13 cellular contexts compared by ENCODE assay signal in the genomic region with DNA sequence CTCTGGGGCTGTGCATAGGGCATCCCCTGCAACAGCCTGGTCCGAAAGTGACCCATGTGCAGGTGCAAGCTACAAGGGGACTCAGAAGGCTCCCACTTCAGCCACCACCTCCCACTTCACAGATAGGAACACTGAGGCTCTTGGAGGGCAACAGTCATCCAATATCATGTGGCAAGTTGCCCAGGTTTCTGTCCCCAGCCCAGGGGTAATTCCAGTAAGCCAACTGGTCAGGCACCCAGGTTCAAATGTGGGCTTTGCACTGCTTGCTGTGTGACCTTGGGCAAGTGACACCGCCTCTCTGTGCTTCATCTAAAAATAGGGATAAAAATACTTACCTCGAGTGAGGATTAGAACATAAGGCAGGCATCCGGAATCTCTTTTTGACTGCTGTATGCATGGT.
A peak's percentile ranks its signal among the peaks of the same experiment; 100 is the strongest.
DNase-seq lines count a peak whose midpoint lies in the region; ATAC-seq and TF ChIP-seq lines count a peak whose summit lies in the region.
"Had no signal": no experiment of that assay in that cellular context is flagged by ENCODE, and none has a peak within 500 bp of the region (broad histone marks: within the 10 kb centered on the region; RNA-seq: fewer than 3 reads in every experiment).

No MANE protein-coding gene starts in this region.

- no peaks in the 10 kb centered on the region for H3K79me1 ChIP-seq in IMR-90 (ENCODE audit: low read depth in 1 of 2, low read length in 2 of 2)

- CTCF ChIA-PET in IMR-90 (lab: Yijun Ruan, JAX) = no interaction called here

- peak overlapping the region; percentile 11 for H2BK20ac ChIP-seq in IMR-90 (ENCODE audit: low read depth, low read length)

- no peak overlapping the region for H2BK120ac ChIP-seq in IMR-90 (ENCODE audit: low read depth, low read length)

- TF ChIP-seq POLR2A in IMR-90 (IDR thresholded peaks at IDR 0.05; ENCODE audit: low read depth, low read length) = no peak
- no peak for TF ChIP-seq POLR2A in lower leg skin (IDR thresholded peaks at IDR 0.05)

- DNase-seq in right cardiac atrium (no peak), Right ventricle myocardium inferior (ENCODE audit: missing footprints) (no peak), IMR-90 (no peak), dorsolateral prefrontal cortex (no peak), lower leg skin (ENCODE audit: low spot score in 2 of 2) (no peak), caudate nucleus (lab: John Stamatoyannopoulos, UW) (no peak)
- DNase-seq: CD8-positive, alpha-beta T cell; COR-L47; DMS153; DMS79 treated with DMSO at 0.1 percent for 48 hours; GDM1; H9 had no signal

- H2AK9ac ChIP-seq in IMR-90 (replicated peaks; ENCODE audit: low read depth, low read length, poor library complexity) = no peak overlapping the region

- H3K36me3 ChIP-seq in IMR-90 (ENCODE audit: control insufficient read depth, insufficient read depth, low read length) = no peaks in the 10 kb centered on the region

- no peak overlapping the region for H3K4me2 ChIP-seq in IMR-90 (ENCODE audit: low read depth, low read length)

- H2BK15ac ChIP-seq in IMR-90 (ENCODE audit: low read depth, low read length) = peak overlapping the region; percentile 15; the same call in 1 of the 3 replicates

- BruUV-seq in IMR-90 (replicated peaks; lab: Mats Ljungman, UMichigan) = no TSS peak

- 0 out of 2 replicates have a peak overlapping the region, but pooled peaks have one; percentile 91 for H2AK5ac ChIP-seq in IMR-90 (ENCODE audit: low read depth, low read length)

- no peaks in the 10 kb centered on the region for H4K20me1 ChIP-seq in IMR-90 (ENCODE audit: insufficient read depth, low read length)

- ATAC-seq in right cardiac atrium (no peak), Right ventricle myocardium inferior (no peak), IMR-90 (ENCODE audit: low read depth) (no peak), GM21717 (IDR thresholded peaks at IDR 0.05; ENCODE audit: unreplicated experiment) (no peak)
- ATAC-seq: CD8-positive, alpha-beta T cell had no signal

- 0 out of 2 replicates have a peak overlapping the region, but pooled peaks have one; percentile 1 for H3K4ac ChIP-seq in IMR-90 (ENCODE audit: low read depth, low read length)

- intact Hi-C loops in right cardiac atrium (cut with DNase I) = no loop called here
- intact Hi-C loops in Right ventricle myocardium inferior (cut with DNase I) = no loop called here
- intact Hi-C loops in IMR-90 (cut with micrococcal nuclease) = no loop called here
- intact Hi-C loops in dorsolateral prefrontal cortex (cut with DNase I) = no loop called here
- intact Hi-C loops in lower leg skin (cut with DNase I; ENCODE audit: low total_unique reads) = no loop called here

- H4K5ac ChIP-seq in IMR-90 (ENCODE audit: low read depth, low read length) = no peak overlapping the region

- no peak overlapping the region for H2AFZ ChIP-seq in IMR-90 (replicated peaks; ENCODE audit: low read length, poor library complexity)

- H3K56ac ChIP-seq in IMR-90 (ENCODE audit: extremely low read depth, insufficient read depth, low read length) = no peak overlapping the region

- no peak overlapping the region for H3K18ac ChIP-seq in IMR-90 (ENCODE audit: low read depth, low read length)

- no peak overlapping the region for H2BK5ac ChIP-seq in IMR-90 (ENCODE audit: low read depth, low read length, poor library complexity, severe bottlenecking)

- H3K27me3 ChIP-seq in right cardiac atrium (ENCODE audit: control insufficient read depth, insufficient read depth) = no peaks in the 10 kb centered on the region
- no peaks in the 10 kb centered on the region for H3K27me3 ChIP-seq in IMR-90 (ENCODE audit: control insufficient read depth, insufficient read depth, low read length)
- H3K27me3 ChIP-seq in dorsolateral prefrontal cortex = no peaks in the 10 kb centered on the region

- H4K91ac ChIP-seq in IMR-90 (ENCODE audit: insufficient read depth, low read depth, low read length) = peak overlapping the region; percentile 78; the same call in 1 of the 2 replicates

- POLR2A ChIA-PET in IMR-90 (lab: Charles Lee; ENCODE audit: unreplicated experiment) = no interaction called here

- H3K4me1 ChIP-seq in right cardiac atrium (ENCODE audit: control insufficient read depth, insufficient read depth, low read length) (peaks cover 15% of the 10 kb centered on the region), IMR-90 (ENCODE audit: control insufficient read depth, insufficient read depth, low read length) (peaks cover 27% of the 10 kb centered on the region)

- H3K14ac ChIP-seq in IMR-90 (replicated peaks; ENCODE audit: low read depth, low read length) = no peak overlapping the region

- no peaks in the 10 kb centered on the region for H3K9me3 ChIP-seq in right cardiac atrium (ENCODE audit: control insufficient read depth, low read length)
- no peaks in the 10 kb centered on the region for H3K9me3 ChIP-seq in IMR-90 (ENCODE audit: control insufficient read depth, insufficient read depth, low read length)

- H3K23ac ChIP-seq in IMR-90 (ENCODE audit: low read depth, low read length) = no peak overlapping the region

- no peak overlapping the region for H4K8ac ChIP-seq in IMR-90 (ENCODE audit: low read depth in 2 of 2, low read length in 2 of 2)

- H3K9ac ChIP-seq in IMR-90 (ENCODE audit: low read depth, low read length) = no peak overlapping the region

- TF ChIP-seq RAD21 in IMR-90 (IDR thresholded peaks at IDR 0.05; ENCODE audit: low read length) = no peak

- in situ Hi-C loops in IMR-90 (cut with MboI; ENCODE audit: low sequenced_read_pairs) = loop anchor here (25.0 kb wide), 1 partner anchor 496 kb away; a partner anchor contains a TSS

- no peak for TF ChIP-seq CTCF in IMR-90 (conservative IDR thresholded peaks at IDR 0.05; ENCODE audit: low read depth, low read length)
- TF ChIP-seq CTCF in dorsolateral prefrontal cortex (IDR thresholded peaks at IDR 0.05 in 54 of 56, conservative IDR thresholded peaks at IDR 0.05 in 2 of 56; ENCODE audit: low read depth in 1 of 56, partially characterized antibody in 56 of 56) = no peak
- no peak for TF ChIP-seq CTCF in lower leg skin (IDR thresholded peaks at IDR 0.05)

- peaks cover 15% of the 10 kb centered on the region for H3K9me1 ChIP-seq in IMR-90 (ENCODE audit: insufficient read depth, low read length)

- H3K4me3 ChIP-seq in right cardiac atrium (ENCODE audit: low read length) (no peak overlapping the region), IMR-90 (ENCODE audit: insufficient read depth, low read depth, low read length) (no peak overlapping the region), dorsolateral prefrontal cortex (no peak overlapping the region), lower leg skin (ENCODE audit: low read depth, poor library complexity, severe bottlenecking) (no peak overlapping the region)

- 83% methylated on average over 4 of the region's 4 CpGs for WGBS in right cardiac atrium
- WGBS in IMR-90 (ENCODE audit: extremely low coverage in 2 of 2, insufficient read length in 1 of 2), 2 experiments = 100% methylated on average over 1 of the region's 4 CpGs; no CpG with 5 or more reads in 1 of the 2 experiments
- WGBS in lower leg skin, 2 donors = 88 to 89% methylated on average over 4 of the region's 4 CpGs

- H3K27ac ChIP-seq in right cardiac atrium (ENCODE audit: low read length) = peak overlapping the region; percentile 39
- no peak overlapping the region for H3K27ac ChIP-seq in IMR-90 (ENCODE audit: insufficient read depth, low read length)
- peak overlapping the region in 51 of 59 donors; percentile 3 to 100 (median 93) for H3K27ac ChIP-seq in dorsolateral prefrontal cortex
- no peak overlapping the region for H3K27ac ChIP-seq in caudate nucleus (ENCODE audit: low read depth, low read length)

- dilution Hi-C loops in IMR-90 (cut with HindIII; ENCODE audit: low sequenced_read_pairs, unreplicated experiment) = no loop called here

TF ChIP-seq in IMR-90, 13 proteins besides CTCF, POLR2A, EP300 and RAD21:
- TF ChIP-seq CEBPB (IDR thresholded peaks at IDR 0.05; ENCODE audit: low read depth, low read length) (no peak), RFX5 (IDR thresholded peaks at IDR 0.05; ENCODE audit: low read depth, low read length) (no peak), BHLHE40 (IDR thresholded peaks at IDR 0.05; ENCODE audit: low read depth, low read length) (no peak), MAFK (IDR thresholded peaks at IDR 0.05; ENCODE audit: low read depth, low read length) (no peak), NFE2L2 (IDR thresholded peaks at IDR 0.05; ENCODE audit: low read depth, low read length) (no peak), MXI1 (IDR thresholded peaks at IDR 0.05; ENCODE audit: borderline replicate concordance, low read depth, low read length) (no peak)
- TF ChIP-seq, protein P1, sequence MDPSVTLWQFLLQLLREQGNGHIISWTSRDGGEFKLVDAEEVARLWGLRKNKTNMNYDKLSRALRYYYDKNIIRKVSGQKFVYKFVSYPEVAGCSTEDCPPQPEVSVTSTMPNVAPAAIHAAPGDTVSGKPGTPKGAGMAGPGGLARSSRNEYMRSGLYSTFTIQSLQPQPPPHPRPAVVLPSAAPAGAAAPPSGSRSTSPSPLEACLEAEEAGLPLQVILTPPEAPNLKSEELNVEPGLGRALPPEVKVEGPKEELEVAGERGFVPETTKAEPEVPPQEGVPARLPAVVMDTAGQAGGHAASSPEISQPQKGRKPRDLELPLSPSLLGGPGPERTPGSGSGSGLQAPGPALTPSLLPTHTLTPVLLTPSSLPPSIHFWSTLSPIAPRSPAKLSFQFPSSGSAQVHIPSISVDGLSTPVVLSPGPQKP (IDR thresholded peaks at IDR 0.05; ENCODE audit: borderline replicate concordance, low read depth, low read length) = no peak

Comparison
In these comparisons a context has a peak if more than half of its experiments do, and no peak if none do; other contexts are left out.
1. H3K27ac ChIP-seq: peak in right cardiac atrium (single experiment) and dorsolateral prefrontal cortex (51 of 59); none in IMR-90 (single experiment) and caudate nucleus (single experiment).